ENCODE assay signal across 1 cellular context in the genomic region with DNA sequence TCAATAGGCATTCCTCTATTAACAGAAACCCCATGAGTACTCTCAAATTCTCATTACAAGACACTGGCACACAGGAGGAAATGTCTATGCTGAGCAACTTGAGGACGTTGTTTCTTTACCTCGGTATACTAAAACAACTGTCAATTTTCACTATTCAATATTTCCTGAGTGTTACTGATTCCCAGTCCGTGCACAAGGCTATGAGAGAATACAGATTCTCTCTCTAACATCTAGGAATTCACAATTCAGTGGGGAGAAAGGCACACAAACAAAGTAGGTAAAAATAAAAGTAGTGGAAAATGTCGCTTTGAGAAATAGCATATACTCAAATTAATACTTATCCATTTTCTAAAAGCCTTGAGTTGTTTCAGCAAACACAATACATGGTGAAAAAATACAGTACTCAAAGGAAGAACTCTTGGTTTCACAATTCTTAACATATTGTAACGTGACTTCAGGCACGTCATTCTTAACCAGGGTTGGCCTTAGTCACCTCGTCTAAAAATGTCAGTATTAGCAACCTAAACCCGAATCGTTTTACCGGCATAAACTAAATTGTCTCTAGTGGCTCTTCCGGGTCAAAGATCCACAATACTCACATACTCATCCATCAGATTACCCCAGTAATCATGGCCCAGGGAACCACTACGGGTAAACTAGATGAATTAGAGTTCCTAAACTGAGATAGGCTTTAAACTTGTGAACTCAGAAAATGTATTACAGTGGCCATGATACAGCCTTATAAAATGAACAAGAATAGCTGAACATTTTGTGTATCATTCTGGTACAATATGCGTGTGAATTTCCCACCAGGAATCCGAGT.
TF ChIP-seq lines count a peak whose summit lies in the region.

No MANE protein-coding gene starts in this region.

TF ChIP-seq in K562, 482 proteins besides CTCF, POLR2A, EP300 and RAD21 (continued from another document and continues in another):
- TF ChIP-seq, protein P1, sequence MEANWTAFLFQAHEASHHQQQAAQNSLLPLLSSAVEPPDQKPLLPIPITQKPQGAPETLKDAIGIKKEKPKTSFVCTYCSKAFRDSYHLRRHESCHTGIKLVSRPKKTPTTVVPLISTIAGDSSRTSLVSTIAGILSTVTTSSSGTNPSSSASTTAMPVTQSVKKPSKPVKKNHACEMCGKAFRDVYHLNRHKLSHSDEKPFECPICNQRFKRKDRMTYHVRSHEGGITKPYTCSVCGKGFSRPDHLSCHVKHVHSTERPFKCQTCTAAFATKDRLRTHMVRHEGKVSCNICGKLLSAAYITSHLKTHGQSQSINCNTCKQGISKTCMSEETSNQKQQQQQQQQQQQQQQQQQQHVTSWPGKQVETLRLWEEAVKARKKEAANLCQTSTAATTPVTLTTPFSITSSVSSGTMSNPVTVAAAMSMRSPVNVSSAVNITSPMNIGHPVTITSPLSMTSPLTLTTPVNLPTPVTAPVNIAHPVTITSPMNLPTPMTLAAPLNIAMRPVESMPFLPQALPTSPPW (CRISPR knock-in tag; IDR thresholded peaks at IDR 0.05) = no peak
- 0 out of 2 replicates have a peak, but pooled peaks have one; percentile 3 for TF ChIP-seq MAFK (IDR thresholded peaks at IDR 0.05; ENCODE audit: low read length)
- no peak; a peak in 1 of 4 replicates for TF ChIP-seq FOXA3 (CRISPR knock-in tag; conservative IDR thresholded peaks at IDR 0.05 in 1 of 2, IDR thresholded peaks at IDR 0.05 in 1 of 2)
- no peak for TF ChIP-seq RNF2 (IDR thresholded peaks at IDR 0.05)
- TF ChIP-seq IRF2 (CRISPR knock-in tag; IDR thresholded peaks at IDR 0.05) = no peak
- peak in 1 of 3 experiments; percentile 40; a peak in 1 of 6 replicates for TF ChIP-seq ZBTB11 (CRISPR knock-in tag; IDR thresholded peaks at IDR 0.05)
- TF ChIP-seq ZNF639 (CRISPR knock-in tag; conservative IDR thresholded peaks at IDR 0.05 in 1 of 2, IDR thresholded peaks at IDR 0.05 in 1 of 2) = no peak
- 0 out of 2 replicates have a peak, but pooled peaks have one; percentile 16 for TF ChIP-seq ATF7 (IDR thresholded peaks at IDR 0.05)
- TF ChIP-seq, protein P2, sequence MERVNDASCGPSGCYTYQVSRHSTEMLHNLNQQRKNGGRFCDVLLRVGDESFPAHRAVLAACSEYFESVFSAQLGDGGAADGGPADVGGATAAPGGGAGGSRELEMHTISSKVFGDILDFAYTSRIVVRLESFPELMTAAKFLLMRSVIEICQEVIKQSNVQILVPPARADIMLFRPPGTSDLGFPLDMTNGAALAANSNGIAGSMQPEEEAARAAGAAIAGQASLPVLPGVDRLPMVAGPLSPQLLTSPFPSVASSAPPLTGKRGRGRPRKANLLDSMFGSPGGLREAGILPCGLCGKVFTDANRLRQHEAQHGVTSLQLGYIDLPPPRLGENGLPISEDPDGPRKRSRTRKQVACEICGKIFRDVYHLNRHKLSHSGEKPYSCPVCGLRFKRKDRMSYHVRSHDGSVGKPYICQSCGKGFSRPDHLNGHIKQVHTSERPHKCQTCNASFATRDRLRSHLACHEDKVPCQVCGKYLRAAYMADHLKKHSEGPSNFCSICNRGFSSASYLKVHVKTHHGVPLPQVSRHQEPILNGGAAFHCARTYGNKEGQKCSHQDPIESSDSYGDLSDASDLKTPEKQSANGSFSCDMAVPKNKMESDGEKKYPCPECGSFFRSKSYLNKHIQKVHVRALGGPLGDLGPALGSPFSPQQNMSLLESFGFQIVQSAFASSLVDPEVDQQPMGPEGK (CRISPR knock-in tag; IDR thresholded peaks at IDR 0.05; ENCODE audit: borderline replicate concordance) = no peak
- no peak for TF ChIP-seq NELFE (IDR thresholded peaks at IDR 0.05; ENCODE audit: insufficient read depth, insufficient read length)
- TF ChIP-seq FOXK1 (CRISPR knock-in tag; IDR thresholded peaks at IDR 0.05; ENCODE audit: borderline replicate concordance) = no peak
- no peak for TF ChIP-seq THRA (IDR thresholded peaks at IDR 0.05)
- no peak for TF ChIP-seq ZNF217 (CRISPR knock-in tag; IDR thresholded peaks at IDR 0.05)
- TF ChIP-seq MLX (CRISPR knock-in tag; conservative IDR thresholded peaks at IDR 0.05) = no peak
- TF ChIP-seq, protein P3, sequence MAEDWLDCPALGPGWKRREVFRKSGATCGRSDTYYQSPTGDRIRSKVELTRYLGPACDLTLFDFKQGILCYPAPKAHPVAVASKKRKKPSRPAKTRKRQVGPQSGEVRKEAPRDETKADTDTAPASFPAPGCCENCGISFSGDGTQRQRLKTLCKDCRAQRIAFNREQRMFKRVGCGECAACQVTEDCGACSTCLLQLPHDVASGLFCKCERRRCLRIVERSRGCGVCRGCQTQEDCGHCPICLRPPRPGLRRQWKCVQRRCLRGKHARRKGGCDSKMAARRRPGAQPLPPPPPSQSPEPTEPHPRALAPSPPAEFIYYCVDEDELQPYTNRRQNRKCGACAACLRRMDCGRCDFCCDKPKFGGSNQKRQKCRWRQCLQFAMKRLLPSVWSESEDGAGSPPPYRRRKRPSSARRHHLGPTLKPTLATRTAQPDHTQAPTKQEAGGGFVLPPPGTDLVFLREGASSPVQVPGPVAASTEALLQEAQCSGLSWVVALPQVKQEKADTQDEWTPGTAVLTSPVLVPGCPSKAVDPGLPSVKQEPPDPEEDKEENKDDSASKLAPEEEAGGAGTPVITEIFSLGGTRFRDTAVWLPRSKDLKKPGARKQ (CRISPR knock-in tag; IDR thresholded peaks at IDR 0.05) = no peak
- no peak for TF ChIP-seq SNAPC5 (CRISPR knock-in tag; IDR thresholded peaks at IDR 0.05)
- no peak for TF ChIP-seq RBM22 (IDR thresholded peaks at IDR 0.05; ENCODE audit: low read depth, low read length, poor library complexity, severe bottlenecking)
- TF ChIP-seq CHCHD3 (CRISPR knock-in tag; IDR thresholded peaks at IDR 0.05) = no peak
- no peak for TF ChIP-seq GATAD2A (IDR thresholded peaks at IDR 0.05)
- TF ChIP-seq CEBPG (CRISPR knock-in tag; IDR thresholded peaks at IDR 0.05) = no peak
- peak; percentile 30 to 43; a peak in 2 of 4 replicates for TF ChIP-seq CEBPG (tag; conservative IDR thresholded peaks at IDR 0.05 in 1 of 2, IDR thresholded peaks at IDR 0.05 in 1 of 2)
- TF ChIP-seq, protein P4, sequence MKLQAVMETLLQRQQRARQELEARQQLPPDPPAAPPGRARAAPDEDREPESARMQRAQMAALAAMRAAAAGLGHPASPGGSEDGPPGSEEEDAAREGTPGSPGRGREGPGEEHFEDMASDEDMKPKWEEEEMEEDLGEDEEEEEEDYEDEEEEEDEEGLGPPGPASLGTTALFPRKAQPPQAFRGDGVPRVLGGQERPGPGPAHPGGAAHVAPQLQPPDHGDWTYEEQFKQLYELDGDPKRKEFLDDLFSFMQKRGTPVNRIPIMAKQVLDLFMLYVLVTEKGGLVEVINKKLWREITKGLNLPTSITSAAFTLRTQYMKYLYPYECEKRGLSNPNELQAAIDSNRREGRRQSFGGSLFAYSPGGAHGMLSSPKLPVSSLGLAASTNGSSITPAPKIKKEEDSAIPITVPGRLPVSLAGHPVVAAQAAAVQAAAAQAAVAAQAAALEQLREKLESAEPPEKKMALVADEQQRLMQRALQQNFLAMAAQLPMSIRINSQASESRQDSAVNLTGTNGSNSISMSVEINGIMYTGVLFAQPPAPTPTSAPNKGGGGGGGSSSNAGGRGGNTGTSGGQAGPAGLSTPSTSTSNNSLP (IDR thresholded peaks at IDR 0.05; ENCODE audit: borderline replicate concordance, low read depth, low read length) = 0 out of 2 replicates have a peak, but pooled peaks have one; percentile 20
- no peak for TF ChIP-seq CBX5 (IDR thresholded peaks at IDR 0.05; ENCODE audit: borderline replicate concordance, low read depth)
- no peak for TF ChIP-seq HNRNPK (IDR thresholded peaks at IDR 0.05; ENCODE audit: low read depth, low read length, poor library complexity, severe bottlenecking)
- no peak for TF ChIP-seq ESRRB (CRISPR knock-in tag; IDR thresholded peaks at IDR 0.05; ENCODE audit: borderline replicate concordance)
- no peak for TF ChIP-seq RBM17 (IDR thresholded peaks at IDR 0.05; ENCODE audit: borderline replicate concordance, low read depth, low read length)
- no peak for TF ChIP-seq SREBF2 (CRISPR knock-in tag; IDR thresholded peaks at IDR 0.05)
- TF ChIP-seq HEY1 (CRISPR knock-in tag; IDR thresholded peaks at IDR 0.05; ENCODE audit: borderline replicate concordance) = no peak
- peak; percentile 96 for TF ChIP-seq ZSCAN29 (IDR thresholded peaks at IDR 0.05)
- TF ChIP-seq JUN (IDR thresholded peaks at IDR 0.05; ENCODE audit: borderline replicate concordance, low read depth, low read length) = peak; percentile 30; the same call in 1 of the 2 replicates
- no peak for TF ChIP-seq JUN (CRISPR knock-in tag; IDR thresholded peaks at IDR 0.05; ENCODE audit: borderline replicate concordance)
- TF ChIP-seq HMBOX1 (IDR thresholded peaks at IDR 0.05) = peak; percentile 94
- no peak for TF ChIP-seq ZNF75A (CRISPR knock-in tag; IDR thresholded peaks at IDR 0.05)
- no peak for TF ChIP-seq PCBP1 (IDR thresholded peaks at IDR 0.05; ENCODE audit: low read depth, low read length, poor library complexity, severe bottlenecking)
- TF ChIP-seq, protein P5, sequence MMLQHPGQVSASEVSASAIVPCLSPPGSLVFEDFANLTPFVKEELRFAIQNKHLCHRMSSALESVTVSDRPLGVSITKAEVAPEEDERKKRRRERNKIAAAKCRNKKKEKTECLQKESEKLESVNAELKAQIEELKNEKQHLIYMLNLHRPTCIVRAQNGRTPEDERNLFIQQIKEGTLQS (IDR thresholded peaks at IDR 0.05) = peak; percentile 49
- TF ChIP-seq, protein P5 (CRISPR knock-in tag; conservative IDR thresholded peaks at IDR 0.05) = no peak
